ENCODE assay signal across 19 cellular contexts in genomic region chr2:44656460-44656859, GRCh38.
DNase-seq lines count a peak whose midpoint lies in the region; ATAC-seq and TF ChIP-seq lines count a peak whose summit lies in the region.
"Had no signal": no experiment of that assay in that cellular context is flagged by ENCODE, and none has a peak within 500 bp of the region (broad histone marks: within the 10 kb centered on the region; RNA-seq: fewer than 3 reads in every experiment).

No MANE protein-coding gene starts in this region.

- no peak overlapping the region for H3K4me3 Mint-ChIP-seq in WTC11
- H3K4me3 Mint-ChIP-seq in neural progenitor cell, result no peak overlapping the region
- H3K4me3 Mint-ChIP-seq in CD14-positive monocyte, result no peak overlapping the region
- no peak overlapping the region for H3K4me3 Mint-ChIP-seq in T-helper 17 cell
- H3K4me3 Mint-ChIP-seq: CD4-positive, alpha-beta T cell; CD8-positive, alpha-beta T cell had no signal

- H3K27me3 ChIP-seq in HAP-1 (ENCODE audit: low read depth) (no peaks in the 10 kb centered on the region), neural progenitor cell (no peaks in the 10 kb centered on the region), suprapubic skin (no peaks in the 10 kb centered on the region)
- H3K27me3 ChIP-seq: BE2C, BLaER1 had no signal

- H3K4me2 ChIP-seq in neural progenitor cell, result peak overlapping the region; percentile 27
- H3K4me2 ChIP-seq: BLaER1 had no signal

- TF ChIP-seq EP300 in suprapubic skin (IDR thresholded peaks at IDR 0.05), result no peak

- H3K36me3 ChIP-seq in HAP-1 (replicated peaks), result no peaks in the 10 kb centered on the region
- no peaks in the 10 kb centered on the region for H3K36me3 ChIP-seq in neural progenitor cell
- H3K36me3 ChIP-seq in suprapubic skin, result no peaks in the 10 kb centered on the region
- H3K36me3 ChIP-seq: BE2C, BLaER1 had no signal

- H3K27ac ChIP-seq in neural progenitor cell, result no peak overlapping the region
- no peak overlapping the region for H3K27ac ChIP-seq in suprapubic skin
- H3K27ac ChIP-seq: BLaER1 had no signal

- H2AFZ ChIP-seq in neural progenitor cell (replicated peaks), result no peak overlapping the region

- H3K79me2 ChIP-seq in neural progenitor cell (ENCODE audit: low read depth), result peaks cover 6% of the 10 kb centered on the region

- in situ Hi-C loops in HAP-1 (cut with MboI; ENCODE audit: low sequenced_read_pairs), result no loop called here

- no peak overlapping the region for H3K9ac ChIP-seq in neural progenitor cell
- H3K9ac ChIP-seq: BLaER1 had no signal

- H3K36me3 Mint-ChIP-seq in WTC11, result no peaks in the 10 kb centered on the region
- no peaks in the 10 kb centered on the region for H3K36me3 Mint-ChIP-seq in neural progenitor cell
- H3K36me3 Mint-ChIP-seq in CD14-positive monocyte, result no peaks in the 10 kb centered on the region
- no peaks in the 10 kb centered on the region for H3K36me3 Mint-ChIP-seq in T-helper 17 cell (ENCODE audit: low read depth)
- H3K36me3 Mint-ChIP-seq: CD8-positive, alpha-beta T cell had no signal

- intact Hi-C loops in CD14-positive monocyte (cut with micrococcal nuclease), result no loop called here

- H3K9me3 Mint-ChIP-seq in WTC11, result no peaks in the 10 kb centered on the region
- H3K9me3 Mint-ChIP-seq in neural progenitor cell, result no peaks in the 10 kb centered on the region
- no peaks in the 10 kb centered on the region for H3K9me3 Mint-ChIP-seq in CD14-positive monocyte
- H3K9me3 Mint-ChIP-seq: CD4-positive, alpha-beta T cell; CD8-positive, alpha-beta T cell had no signal

- no peak overlapping the region for H3K4me3 ChIP-seq in HAP-1
- no peak overlapping the region for H3K4me3 ChIP-seq in neural progenitor cell
- no peak overlapping the region for H3K4me3 ChIP-seq in suprapubic skin
- H3K4me3 ChIP-seq: BLaER1 had no signal

- H3K9me3 ChIP-seq in HAP-1 (no peaks in the 10 kb centered on the region), neural progenitor cell (ENCODE audit: low read depth) (no peaks in the 10 kb centered on the region), T-helper 17 cell (ENCODE audit: control insufficient read depth, low read length, poor library complexity, severe bottlenecking) (no peaks in the 10 kb centered on the region), suprapubic skin (no peaks in the 10 kb centered on the region)
- H3K9me3 ChIP-seq: BE2C, BLaER1, Caco-2 had no signal

- peaks cover 32% of the 10 kb centered on the region for H3F3A ChIP-seq in neural progenitor cell (ENCODE audit: low read depth)

- H3K27me3 Mint-ChIP-seq in WTC11 (ENCODE audit: low read depth), result no peaks in the 10 kb centered on the region
- peaks cover 2% of the 10 kb centered on the region for H3K27me3 Mint-ChIP-seq in neural progenitor cell (ENCODE audit: insufficient read depth, low read depth)
- H3K27me3 Mint-ChIP-seq in CD14-positive monocyte (ENCODE audit: low read depth in 3 of 3), result no peaks in the 10 kb centered on the region
- no peaks in the 10 kb centered on the region for H3K27me3 Mint-ChIP-seq in T-helper 17 cell
- H3K27me3 Mint-ChIP-seq: CD4-positive, alpha-beta T cell had no signal

- no peaks in the 10 kb centered on the region for H4K20me1 ChIP-seq in neural progenitor cell (ENCODE audit: low read depth)
- H4K20me1 ChIP-seq: BLaER1 had no signal

- DNase-seq in HAP-1 (ENCODE audit: low spot score in 2 of 2) (peak; percentile 52 to 62), NCI-H146 treated with DMSO at 0.1 percent for 48 hours (lab: John Stamatoyannopoulos, UW; ENCODE audit: unreplicated experiment) (peak; percentile 32), WTC11 (ENCODE audit: low spot score) (no peak), neural progenitor cell (ENCODE audit: low spot score) (no peak), CD14-positive monocyte (ENCODE audit: low spot score) (no peak), T-helper 17 cell (no peak), GM20000 (ENCODE audit: low spot score) (no peak), suprapubic skin (ENCODE audit: low spot score in 2 of 2) (no peak)
- DNase-seq: 8988T; ACHN; BE2C; C1 segment of cervical spinal cord; Caco-2; Calu3; CD4-positive, alpha-beta T cell; CD8-positive, alpha-beta T cell; DMS79 treated with DMSO at 0.1 percent for 48 hours; GF-D8 had no signal

- POLR2A ChIA-PET in WTC11 (lab: Charles Lee), result no interaction called here

- H3K4me1 Mint-ChIP-seq in WTC11, result peaks cover 39% of the 10 kb centered on the region
- H3K4me1 Mint-ChIP-seq in neural progenitor cell, result peaks cover 9% of the 10 kb centered on the region
- H3K4me1 Mint-ChIP-seq in CD14-positive monocyte, result no peaks in the 10 kb centered on the region
- peaks cover 7% of the 10 kb centered on the region for H3K4me1 Mint-ChIP-seq in T-helper 17 cell

- CTCF ChIA-PET in WTC11 (lab: Charles Lee), result no interaction called here

- ATAC-seq in WTC11 (peak; percentile 27; the same call in 1 of the 2 replicates), T-helper 17 cell (no peak)
- ATAC-seq: CD8-positive, alpha-beta T cell had no signal

- no peak for TF ChIP-seq POLR2A in suprapubic skin (IDR thresholded peaks at IDR 0.05)

- WGBS in suprapubic skin, result 66% methylated on average over 2 of the region's 2 CpGs

- peaks cover 47% of the 10 kb centered on the region for H3K4me1 ChIP-seq in HAP-1
- H3K4me1 ChIP-seq in neural progenitor cell, result peaks cover 44% of the 10 kb centered on the region
- H3K4me1 ChIP-seq in suprapubic skin, result no peaks in the 10 kb centered on the region
- H3K4me1 ChIP-seq: BLaER1 had no signal

- TF ChIP-seq CTCF in WTC11 (IDR thresholded peaks at IDR 0.05) (no peak), neural progenitor cell (IDR thresholded peaks at IDR 0.05) (no peak), CD14-positive monocyte (IDR thresholded peaks at IDR 0.05) (no peak), GM20000 (IDR thresholded peaks at IDR 0.05; ENCODE audit: extremely low read depth, missing control alignments) (no peak), suprapubic skin (IDR thresholded peaks at IDR 0.05) (no peak)

- H3K27ac Mint-ChIP-seq in WTC11 (no peak overlapping the region), neural progenitor cell (no peak overlapping the region), CD14-positive monocyte (no peak overlapping the region), T-helper 17 cell (no peak overlapping the region)
- H3K27ac Mint-ChIP-seq: CD4-positive, alpha-beta T cell; CD8-positive, alpha-beta T cell had no signal

TF ChIP-seq in WTC11, 78 proteins besides CTCF, POLR2A, EP300 and RAD21 (continues in another document):
- TF ChIP-seq ARID4B (CRISPR knock-in tag; IDR thresholded peaks at IDR 0.05; ENCODE audit: borderline replicate concordance), result no peak
- TF ChIP-seq ZNF281 (CRISPR knock-in tag; IDR thresholded peaks at IDR 0.05), result no peak
- TF ChIP-seq IRF1 (CRISPR knock-in tag; IDR thresholded peaks at IDR 0.05), result no peak

Comparison
In these comparisons a context has a peak if more than half of its experiments do, and no peak if none do; other contexts are left out.
1. DNase-seq: peak in HAP-1 (2 of 2) and NCI-H146 treated with DMSO at 0.1 percent for 48 hours (single experiment); none in WTC11 (single experiment), neural progenitor cell (single experiment), CD14-positive monocyte (single experiment), T-helper 17 cell (0 of 3), GM20000 (single experiment) and suprapubic skin (0 of 2).